In the genomic region with DNA sequence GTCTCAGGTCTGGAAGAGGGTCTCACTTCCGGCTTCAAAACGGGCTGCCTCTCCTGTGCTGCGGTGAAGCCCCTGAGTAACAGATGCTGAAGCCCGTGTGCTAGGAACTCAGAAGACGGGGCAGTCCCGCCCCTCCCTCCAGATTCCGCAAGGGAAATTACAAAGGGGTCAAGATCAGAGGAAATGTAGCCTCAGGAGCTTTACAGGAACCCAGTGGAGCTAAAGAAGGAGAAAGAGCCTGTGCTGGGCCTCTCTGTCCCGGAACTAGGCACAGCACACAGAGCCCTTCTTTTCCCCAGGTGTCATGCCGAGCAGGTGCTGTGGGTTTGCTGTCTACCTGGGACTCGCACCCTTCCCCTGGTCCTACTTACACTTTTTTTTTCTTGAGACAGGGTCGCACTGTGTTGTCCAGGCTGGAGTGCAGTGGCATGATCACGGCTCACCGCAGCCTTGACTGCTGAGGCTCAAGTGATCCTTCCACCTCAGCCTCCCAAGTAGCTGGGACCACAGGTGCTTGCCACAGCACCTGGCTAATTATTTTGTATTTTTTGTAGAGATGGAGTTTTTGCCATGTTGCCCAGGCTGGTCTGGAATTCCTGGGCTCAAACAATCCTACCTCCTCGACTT, we compare ENCODE assay signal across 18 cellular contexts.
DNase-seq lines count a peak whose midpoint lies in the region; ATAC-seq, FAIRE-seq and TF ChIP-seq lines count a peak whose summit lies in the region.
"Had no signal": no experiment of that assay in that cellular context is flagged by ENCODE, and none has a peak within 500 bp of the region (broad histone marks: within the 10 kb centered on the region; RNA-seq: fewer than 3 reads in every experiment).

No MANE protein-coding gene starts in this region.

- no peak overlapping the region for H3K4me3 Mint-ChIP-seq in natural killer cell treated with Interleukin-12 subunit alpha and Interleukin-12 subunit beta and Interleukin-15 and Interleukin-18, amount 100 ng/mL, for 72 hours
- no peak overlapping the region for H3K4me3 Mint-ChIP-seq in natural killer cell

- peak overlapping the region; percentile 58 for H3K4me2 ChIP-seq in PC-9
- H3K4me2 ChIP-seq: KMS-11 had no signal

- H3K4me1 ChIP-seq in PC-9 (replicated peaks; ENCODE audit: insufficient read depth), result peaks cover 50% of the 10 kb centered on the region
- no peaks in the 10 kb centered on the region for H3K4me1 ChIP-seq in esophagus muscularis mucosa
- H3K4me1 ChIP-seq: SJCRH30 had no signal

- no peaks in the 10 kb centered on the region for H3K36me3 Mint-ChIP-seq in natural killer cell treated with Interleukin-12 subunit alpha and Interleukin-12 subunit beta and Interleukin-15 and Interleukin-18, amount 100 ng/mL, for 72 hours
- no peaks in the 10 kb centered on the region for H3K36me3 Mint-ChIP-seq in natural killer cell

- TF ChIP-seq CTCF in natural killer cell (IDR thresholded peaks at IDR 0.05) (no peak), PC-9 (conservative IDR thresholded peaks at IDR 0.05) (no peak), esophagus muscularis mucosa (IDR thresholded peaks at IDR 0.05) (no peak)

- no peak for TF ChIP-seq EP300 in esophagus muscularis mucosa (IDR thresholded peaks at IDR 0.05)

- intact Hi-C loops in natural killer cell (cut with micrococcal nuclease), result no loop called here
- intact Hi-C loops in PC-9 (cut with micrococcal nuclease; ENCODE audit: unreplicated experiment), result no loop called here
- intact Hi-C loops in esophagus muscularis mucosa (cut with DNase I), result no loop called here

- H3K4me3 ChIP-seq in PC-9 (no peak overlapping the region; the same call in 1 of the 2 replicates), esophagus muscularis mucosa (no peak overlapping the region)
- H3K4me3 ChIP-seq: BLaER1 treated with 17β-estradiol and CSF1 and Interleukin-3, amounts not matched to agents 10 nM and 100 nM; SJCRH30 had no signal

- no peaks in the 10 kb centered on the region for H3K9me3 ChIP-seq in PC-9 (ENCODE audit: insufficient read depth, low read depth)
- H3K9me3 ChIP-seq in esophagus muscularis mucosa, result no peaks in the 10 kb centered on the region
- H3K9me3 ChIP-seq: SJCRH30 had no signal

- peaks cover 39 to 53% of the 10 kb centered on the region in 2 donors for H3K4me1 Mint-ChIP-seq in natural killer cell treated with Interleukin-12 subunit alpha and Interleukin-12 subunit beta and Interleukin-15 and Interleukin-18, amount 100 ng/mL, for 72 hours (ENCODE audit: low read depth in 2 of 2)
- H3K4me1 Mint-ChIP-seq in natural killer cell, result peaks cover 18 to 21% of the 10 kb centered on the region in 2 donors

- TF ChIP-seq POLR2A in GM12891 (IDR thresholded peaks at IDR 0.05; ENCODE audit: low read depth, low read length) (no peak), esophagus muscularis mucosa (IDR thresholded peaks at IDR 0.05; ENCODE audit: low read depth) (no peak)

- no peaks in the 10 kb centered on the region for H3K36me3 ChIP-seq in PC-9 (ENCODE audit: low read depth)
- no peaks in the 10 kb centered on the region for H3K36me3 ChIP-seq in esophagus muscularis mucosa
- H3K36me3 ChIP-seq: BLaER1 treated with 17β-estradiol and CSF1 and Interleukin-3, amounts not matched to agents 10 nM and 100 nM; SJCRH30 had no signal

- H4K20me1 ChIP-seq in PC-9 (ENCODE audit: insufficient read depth), result no peaks in the 10 kb centered on the region
- H4K20me1 ChIP-seq: BLaER1 treated with 17β-estradiol and CSF1 and Interleukin-3, amounts not matched to agents 10 nM and 100 nM had no signal

- no peak for FAIRE-seq in GM12891 (lab: Jason Lieb, UNC)
- FAIRE-seq: A204.1 had no signal

- H3K9me3 Mint-ChIP-seq in natural killer cell treated with Interleukin-12 subunit alpha and Interleukin-12 subunit beta and Interleukin-15 and Interleukin-18, amount 100 ng/mL, for 72 hours, result no peaks in the 10 kb centered on the region
- H3K9me3 Mint-ChIP-seq in natural killer cell, result no peaks in the 10 kb centered on the region

- H3K27me3 ChIP-seq in PC-9 (ENCODE audit: insufficient read depth, low read depth) (no peaks in the 10 kb centered on the region), esophagus muscularis mucosa (no peaks in the 10 kb centered on the region)
- H3K27me3 ChIP-seq: BLaER1 treated with 17β-estradiol and CSF1 and Interleukin-3, amounts not matched to agents 10 nM and 100 nM; SJCRH30 had no signal

- H2AFZ ChIP-seq in PC-9, result peak overlapping the region; percentile 74

- 89% methylated on average over 14 of the region's 14 CpGs for WGBS in esophagus muscularis mucosa

- H3K27ac ChIP-seq in PC-9 (peak overlapping the region; percentile 95), esophagus muscularis mucosa (replicated peaks in 1 of 4) (no peak overlapping the region)
- H3K27ac ChIP-seq: KMS-11, SJCRH30 had no signal

- H3F3A ChIP-seq in PC-9 (ENCODE audit: insufficient read depth, low read depth), result peaks cover 29% of the 10 kb centered on the region

- CTCF ChIA-PET in PC-9 (lab: Charles Lee), result no interaction called here

- no peak for ATAC-seq in natural killer cell treated with Interleukin-12 subunit alpha and Interleukin-12 subunit beta and Interleukin-15 and Interleukin-18, amount 100 ng/mL, for 72 hours
- ATAC-seq in natural killer cell, result no peak
- ATAC-seq in GM18498 (IDR thresholded peaks at IDR 0.05; ENCODE audit: unreplicated experiment), result no peak

- POLR2A ChIA-PET in PC-9 (lab: Charles Lee; ENCODE audit: unreplicated experiment), result interaction anchor here (0.6 to 0.7 kb wide), 2 partner anchors 28 to 129 kb away, joined by 4 to 6 read pairs; no protein-coding TSS in a partner anchor

- H3K27me3 Mint-ChIP-seq in natural killer cell treated with Interleukin-12 subunit alpha and Interleukin-12 subunit beta and Interleukin-15 and Interleukin-18, amount 100 ng/mL, for 72 hours, result no peaks in the 10 kb centered on the region
- H3K27me3 Mint-ChIP-seq in natural killer cell (ENCODE audit: low read depth in 2 of 2), result peaks cover 0 to 5% of the 10 kb centered on the region in 2 donors

- H3K9me2 ChIP-seq in PC-9 (ENCODE audit: insufficient read depth), result no peaks in the 10 kb centered on the region

- peak overlapping the region; percentile 65 to 94 for H3K27ac Mint-ChIP-seq in natural killer cell treated with Interleukin-12 subunit alpha and Interleukin-12 subunit beta and Interleukin-15 and Interleukin-18, amount 100 ng/mL, for 72 hours
- no peak overlapping the region for H3K27ac Mint-ChIP-seq in natural killer cell

- TSS peak; percentile 85 for BruUV-seq in PC-9 (replicated peaks; lab: Mats Ljungman, UMichigan)

- DNase-seq in natural killer cell treated with Interleukin-12 subunit alpha and Interleukin-12 subunit beta and Interleukin-15 and Interleukin-18, amount 100 ng/mL, for 72 hours (ENCODE audit: low spot score), result peak; percentile 47
- DNase-seq in natural killer cell (no peak), PC-9 (no peak), islet precursor cell (peak; percentile 50), GM12891 (ENCODE audit: insufficient read length, low spot score) (no peak), cerebellar nuclear complex (lab: John Stamatoyannopoulos, UW) (no peak), esophagus muscularis mucosa (ENCODE audit: extremely low spot score) (no peak)
- DNase-seq: DMS79 treated with DMSO at 0.1 percent for 48 hours, GOT3, NCI-H1436, NCI-H1930, NCI-H345, NCI-H524 treated with DMSO at 0.1 percent for 48 hours, SJCRH30 had no signal

- H3K79me2 ChIP-seq in PC-9 (ENCODE audit: low read depth), result no peaks in the 10 kb centered on the region

TF ChIP-seq in GM12891, 5 proteins besides CTCF, POLR2A, EP300 and RAD21:
- TF ChIP-seq PAX5 (IDR thresholded peaks at IDR 0.05; ENCODE audit: insufficient read depth, low read length, severe bottlenecking), result no peak
- no peak for TF ChIP-seq TAF1 (IDR thresholded peaks at IDR 0.05; ENCODE audit: low read depth, low read length)
- TF ChIP-seq SPI1 (IDR thresholded peaks at IDR 0.05; ENCODE audit: low read depth, low read length), result no peak
- TF ChIP-seq POU2F2 (IDR thresholded peaks at IDR 0.05; ENCODE audit: low read depth, low read length), result no peak
- no peak for TF ChIP-seq POLR2AphosphoS5 (IDR thresholded peaks at IDR 0.05; ENCODE audit: low read depth, low read length)

Comparison
In these comparisons a context has a peak if more than half of its experiments do, and no peak if none do; other contexts are left out.
1. DNase-seq: peak in natural killer cell treated with Interleukin-12 subunit alpha and Interleukin-12 subunit beta and Interleukin-15 and Interleukin-18, amount 100 ng/mL, for 72 hours (single experiment) and islet precursor cell (single experiment); none in natural killer cell (single experiment), PC-9 (0 of 2), GM12891 (single experiment), cerebellar nuclear complex (0 of 2) and esophagus muscularis mucosa (single experiment).
2. H3K27ac Mint-ChIP-seq: peak in natural killer cell treated with Interleukin-12 subunit alpha and Interleukin-12 subunit beta and Interleukin-15 and Interleukin-18, amount 100 ng/mL, for 72 hours (2 of 2); none in natural killer cell (0 of 2).